Comparison of ENCODE assay signal across 8 cellular contexts in genomic region chr22:37533995-37534394, GRCh38. TPM values are rescaled to one million over a fixed set of nuclear protein-coding genes. Genes with fewer than 3 reads are reported as not detected.
DNase-seq lines count a peak whose midpoint lies in the region; FAIRE-seq and TF ChIP-seq lines count a peak whose summit lies in the region.

No MANE protein-coding gene starts in this region.

- TF ChIP-seq CTCF in fibroblast of mammary gland (conservative IDR thresholded peaks at IDR 0.05; ENCODE audit: control insufficient read depth, insufficient read depth, low read depth, low read length) (no peak), D721Med (IDR thresholded peaks at IDR 0.05; ENCODE audit: insufficient read depth, missing control alignments) (no peak), tibial nerve (IDR thresholded peaks at IDR 0.05) (no peak)

- H3K27ac ChIP-seq in tibial nerve = no peak overlapping the region

- H3K27me3 ChIP-seq in tibial nerve = no peaks in the 10 kb centered on the region

- H3K36me3 ChIP-seq in tibial nerve = no peaks in the 10 kb centered on the region

- H3K9me3 ChIP-seq in tibial nerve = no peaks in the 10 kb centered on the region

- H3K4me3 ChIP-seq in fibroblast of mammary gland (ENCODE audit: control insufficient read depth, low read depth, low read length) (no peak overlapping the region), tibial nerve (no peak overlapping the region)

- 34 to 46% methylated on average over 9 of the region's 9 CpGs for WGBS in tibial nerve, 2 donors

- FAIRE-seq in H54 (lab: Jason Lieb, UNC) = peak; percentile 89
- peak; percentile 89 for FAIRE-seq in RCC 7860 (lab: Jason Lieb, UNC)
- FAIRE-seq in D721Med (lab: Jason Lieb, UNC) = no peak

- H3K4me1 ChIP-seq in tibial nerve = peaks cover 0 to 18% (median 4%) of the 10 kb centered on the region in 4 donors

- no peak for TF ChIP-seq EP300 in tibial nerve (IDR thresholded peaks at IDR 0.05)

- TF ChIP-seq POLR2A in H54 (IDR thresholded peaks at IDR 0.05; ENCODE audit: low read depth, low read length) (no peak), tibial nerve (IDR thresholded peaks at IDR 0.05) (no peak)

- DNase-seq in AG08395 (ENCODE audit: low spot score) = peak; percentile 61
- no peak for DNase-seq in H54 (ENCODE audit: insufficient read length, low spot score)
- DNase-seq in RCC 7860 (ENCODE audit: low spot score) = peak; percentile 68
- peak; percentile 87 for DNase-seq in fibroblast of mammary gland (ENCODE audit: low read depth)
- no peak for DNase-seq in KG1 (lab: John Stamatoyannopoulos, UW)
- DNase-seq in NCI-H345 treated with DMSO at 0.1 percent for 48 hours (lab: John Stamatoyannopoulos, UW; ENCODE audit: unreplicated experiment) = no peak
- DNase-seq in D721Med (ENCODE audit: insufficient read length, low spot score) = no peak
- DNase-seq in tibial nerve (ENCODE audit: low spot score in 2 of 2) = no peak

RNA-seq across cellular contexts. Expression of gene CARD10, which starts 14.8 kb away (rescaled TPM):
- total RNA-seq in tibial nerve = 10 to 100 TPM; 12.5 to 21.6 (median 17.0) TPM

RNA-seq across cellular contexts. Expression of gene CDC42EP1, which starts 26.3 kb away (rescaled TPM):
- total RNA-seq in tibial nerve = 10 to 100 TPM; 28.4 to 53.4 (median 33.4) TPM

RNA-seq across cellular contexts. Expression of gene LGALS2, which starts 45.9 kb away (rescaled TPM):
- total RNA-seq in tibial nerve = not detected

RNA-seq across cellular contexts. Expression of gene MFNG, which starts 47.8 kb away (rescaled TPM):
- total RNA-seq in tibial nerve = 10 to 100 TPM; 11.7 to 24.9 (median 19.4) TPM

Comparison
In these comparisons a context has a peak if more than half of its experiments do, and no peak if none do; other contexts are left out.
1. DNase-seq: peak in AG08395 (single experiment), RCC 7860 (single experiment) and fibroblast of mammary gland (single experiment); none in H54 (single experiment), KG1 (single experiment), NCI-H345 treated with DMSO at 0.1 percent for 48 hours (single experiment), D721Med (single experiment) and tibial nerve (0 of 2).